ENCODE assay signal across 1 cellular context in genomic region chr11:94795799-94796580, GRCh38.
TF ChIP-seq lines count a peak whose summit lies in the region.

No MANE protein-coding gene starts in this region.

TF ChIP-seq in IMR-90, 13 proteins besides CTCF, POLR2A, EP300 and RAD21:
- TF ChIP-seq ELK1 (IDR thresholded peaks at IDR 0.05; ENCODE audit: borderline replicate concordance, low read depth, low read length) (no peak), USF2 (IDR thresholded peaks at IDR 0.05; ENCODE audit: low read depth, low read length) (no peak), NFE2L2 (IDR thresholded peaks at IDR 0.05; ENCODE audit: low read depth, low read length) (no peak), RFX5 (IDR thresholded peaks at IDR 0.05; ENCODE audit: low read depth, low read length) (no peak), BHLHE40 (IDR thresholded peaks at IDR 0.05; ENCODE audit: low read depth, low read length) (no peak), RCOR1 (IDR thresholded peaks at IDR 0.05; ENCODE audit: insufficient replicate concordance, low read length) (no peak), MAZ (IDR thresholded peaks at IDR 0.05; ENCODE audit: borderline replicate concordance, low read depth, low read length) (no peak), CEBPB (IDR thresholded peaks at IDR 0.05; ENCODE audit: low read depth, low read length) (no peak), FOS (IDR thresholded peaks at IDR 0.05; ENCODE audit: low read depth, low read length) (no peak), MXI1 (IDR thresholded peaks at IDR 0.05; ENCODE audit: borderline replicate concordance, low read depth, low read length) (no peak), MAFK (IDR thresholded peaks at IDR 0.05; ENCODE audit: low read depth, low read length) (no peak), CHD1 (IDR thresholded peaks at IDR 0.05; ENCODE audit: low read depth, low read length) (no peak), SMC3 (IDR thresholded peaks at IDR 0.05; ENCODE audit: low read depth, low read length) (no peak)
TF ChIP-seq in IMR-90: peak in this region for 0.
